In genomic region chr9:27749838-27750237, GRCh38 we compare ENCODE assay signal across 20 cellular contexts.
DNase-seq lines count a peak whose midpoint lies in the region; FAIRE-seq and TF ChIP-seq lines count a peak whose summit lies in the region.
"Had no signal": no experiment of that assay in that cellular context is flagged by ENCODE, and none has a peak within 500 bp of the region (broad histone marks: within the 10 kb centered on the region; RNA-seq: fewer than 3 reads in every experiment).

No MANE protein-coding gene starts in this region.

- no peak for FAIRE-seq in GM12891 (lab: Jason Lieb, UNC)
- FAIRE-seq: HepG2 had no signal

- H3K4me1 Mint-ChIP-seq in endodermal cell, result peaks cover 25% of the 10 kb centered on the region
- peaks cover 17% of the 10 kb centered on the region for H3K4me1 Mint-ChIP-seq in type B pancreatic cell (ENCODE audit: unreplicated experiment)

- no peaks in the 10 kb centered on the region for H3K27me3 ChIP-seq in endodermal cell (ENCODE audit: control insufficient read depth, insufficient read depth, low read length, poor library complexity, severe bottlenecking)
- H3K27me3 ChIP-seq: hepatocyte, right lobe of liver, upper lobe of right lung had no signal

- no peak for TF ChIP-seq POLR2A in GM12891 (IDR thresholded peaks at IDR 0.05; ENCODE audit: low read depth, low read length)

- H3K4me3 ChIP-seq in endodermal cell (ENCODE audit: low read length), result no peak overlapping the region
- H3K4me3 ChIP-seq: hepatocyte, mucosa of descending colon, right lobe of liver, upper lobe of right lung had no signal

- TF ChIP-seq CTCF in endodermal cell (conservative IDR thresholded peaks at IDR 0.05) (no peak), type B pancreatic cell (conservative IDR thresholded peaks at IDR 0.05) (no peak)

- WGBS in endodermal cell (ENCODE audit: insufficient coverage in 1 of 2, insufficient read length in 1 of 2), 2 experiments, result 13 to 40% methylated on average over 1 to 2 of the region's 2 CpGs

- peak overlapping the region; percentile 68 for H3K27ac Mint-ChIP-seq in endodermal cell
- H3K27ac Mint-ChIP-seq in type B pancreatic cell, result no peak overlapping the region
- H3K27ac Mint-ChIP-seq: CD14-positive monocyte; effector memory CD8-positive, alpha-beta T cell had no signal

- H3K9me3 ChIP-seq in endodermal cell (ENCODE audit: control insufficient read depth, low read length), result no peaks in the 10 kb centered on the region
- H3K9me3 ChIP-seq: mucosa of descending colon, right lobe of liver, upper lobe of right lung had no signal

- H3K27me3 Mint-ChIP-seq in endodermal cell (ENCODE audit: insufficient read depth), result peaks cover 5% of the 10 kb centered on the region
- H3K27me3 Mint-ChIP-seq in type B pancreatic cell, result peaks cover 7% of the 10 kb centered on the region

- no peaks in the 10 kb centered on the region for H3K36me3 Mint-ChIP-seq in endodermal cell (ENCODE audit: low read depth)
- no peaks in the 10 kb centered on the region for H3K36me3 Mint-ChIP-seq in type B pancreatic cell
- H3K36me3 Mint-ChIP-seq: CD14-positive monocyte had no signal

- H3K4me1 ChIP-seq in endodermal cell (ENCODE audit: control insufficient read depth, insufficient read depth, low read length), result no peaks in the 10 kb centered on the region
- H3K4me1 ChIP-seq: right lobe of liver, upper lobe of right lung had no signal

- H3K9ac ChIP-seq in endodermal cell (ENCODE audit: extremely low read depth, low read length, poor library complexity, severe bottlenecking), result no peak overlapping the region

- H3K36me3 ChIP-seq in endodermal cell (ENCODE audit: control insufficient read depth, insufficient read depth, low read length), result no peaks in the 10 kb centered on the region
- H3K36me3 ChIP-seq: right lobe of liver, upper lobe of right lung had no signal

- H3K9me3 Mint-ChIP-seq in endodermal cell, result peaks cover 3% of the 10 kb centered on the region
- peaks cover 5% of the 10 kb centered on the region for H3K9me3 Mint-ChIP-seq in type B pancreatic cell
- H3K9me3 Mint-ChIP-seq: effector memory CD8-positive, alpha-beta T cell had no signal

- DNase-seq in ELF-1 (ENCODE audit: low read depth, low spot score), result peak; percentile 14
- DNase-seq in NCI-H2171 (lab: John Stamatoyannopoulos, UW), result peak; percentile 34
- peak; percentile 86 for DNase-seq in endodermal cell
- DNase-seq in kidney tubule cell (ENCODE audit: low spot score), result peak; percentile 68
- no peak for DNase-seq in GM12891 (ENCODE audit: insufficient read length, low spot score)
- no peak for DNase-seq in type B pancreatic cell (ENCODE audit: extremely low spot score, unreplicated experiment)
- DNase-seq in DMS79 (lab: John Stamatoyannopoulos, UW), result no peak
- DNase-seq in activated T-cell treated with anti-CD3 and anti-CD28 coated beads for 4 hours, result no peak
- DNase-seq: activated CD4-positive, alpha-beta T cell treated with anti-CD3 and anti-CD28 coated beads, Interleukin-2, amount 50 U/mL, for 1 hour; DMS153; effector memory CD8-positive, alpha-beta T cell; HCEC 1CT; mucosa of descending colon; NCI-H187; right lobe of liver; stimulated activated naive CD4-positive, alpha-beta T cell treated with Interleukin-2 at 50 U/mL for 16 hours; upper lobe of right lung had no signal

- H3K4me3 Mint-ChIP-seq in endodermal cell (no peak overlapping the region), type B pancreatic cell (no peak overlapping the region)
- H3K4me3 Mint-ChIP-seq: CD14-positive monocyte; effector memory CD8-positive, alpha-beta T cell had no signal

- no peak overlapping the region for H3K27ac ChIP-seq in endodermal cell (ENCODE audit: low read depth, low read length)
- H3K27ac ChIP-seq: hepatocyte, right lobe of liver, upper lobe of right lung had no signal

TF ChIP-seq in GM12891, 5 proteins besides CTCF, POLR2A, EP300 and RAD21:
- TF ChIP-seq PAX5 (IDR thresholded peaks at IDR 0.05; ENCODE audit: insufficient read depth, low read length, severe bottlenecking) (no peak), TAF1 (IDR thresholded peaks at IDR 0.05; ENCODE audit: low read depth, low read length) (no peak), SPI1 (IDR thresholded peaks at IDR 0.05; ENCODE audit: low read depth, low read length) (no peak), POLR2AphosphoS5 (IDR thresholded peaks at IDR 0.05; ENCODE audit: low read depth, low read length) (no peak), POU2F2 (IDR thresholded peaks at IDR 0.05; ENCODE audit: low read depth, low read length) (no peak)
TF ChIP-seq in GM12891: peak in this region for 0.

Comparison
In these comparisons a context has a peak if more than half of its experiments do, and no peak if none do; other contexts are left out.
1. DNase-seq: peak in ELF-1 (single experiment), NCI-H2171 (single experiment), endodermal cell (single experiment) and kidney tubule cell (single experiment); none in GM12891 (single experiment), type B pancreatic cell (single experiment), DMS79 (single experiment) and activated T-cell treated with anti-CD3 and anti-CD28 coated beads for 4 hours (single experiment).